Comparison of ENCODE assay signal across 18 cellular contexts in the genomic region with DNA sequence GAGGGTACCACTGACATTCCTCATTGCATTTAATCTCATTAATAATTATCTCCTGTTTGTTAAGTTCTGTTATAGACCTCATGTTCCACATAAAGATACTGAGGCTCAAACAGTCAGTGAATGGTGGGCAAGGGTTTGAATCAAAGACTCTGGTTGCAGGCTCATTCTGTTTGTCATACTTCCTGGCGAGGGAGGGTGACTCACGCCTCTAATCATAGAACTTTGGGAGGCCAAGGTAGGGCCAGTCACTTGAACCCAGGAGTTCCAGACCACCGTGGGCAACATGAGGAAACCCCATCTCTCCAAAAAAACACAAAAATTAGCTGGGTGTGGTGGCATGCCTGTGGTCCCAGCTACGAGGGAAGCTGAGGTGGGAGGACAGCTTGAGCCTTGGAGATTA.
DNase-seq lines count a peak whose midpoint lies in the region; ATAC-seq, FAIRE-seq and TF ChIP-seq lines count a peak whose summit lies in the region.
"Had no signal": no experiment of that assay in that cellular context is flagged by ENCODE, and none has a peak within 500 bp of the region (broad histone marks: within the 10 kb centered on the region; RNA-seq: fewer than 3 reads in every experiment).

No MANE protein-coding gene starts in this region.

- H3K36me3 Mint-ChIP-seq in MCF 10A (ENCODE audit: insufficient read depth, unreplicated experiment) (no peaks in the 10 kb centered on the region), GM23338 (ENCODE audit: low read depth) (no peaks in the 10 kb centered on the region)
- H3K36me3 Mint-ChIP-seq: CD4-positive, alpha-beta memory T cell had no signal

- no peak for FAIRE-seq in bronchial epithelial cell (lab: Jason Lieb, UNC)

- no peak for TF ChIP-seq POLR2A in breast epithelium (IDR thresholded peaks at IDR 0.05)
- TF ChIP-seq POLR2A in gastroesophageal sphincter (IDR thresholded peaks at IDR 0.05): no peak

- no peak for TF ChIP-seq CTCF in MCF 10A (IDR thresholded peaks at IDR 0.05; ENCODE audit: unreplicated experiment)
- no peak for TF ChIP-seq CTCF in breast epithelium (IDR thresholded peaks at IDR 0.05)
- no peak for TF ChIP-seq CTCF in bronchial epithelial cell (IDR thresholded peaks at IDR 0.05; ENCODE audit: insufficient read depth, low read length, severe bottlenecking)
- TF ChIP-seq CTCF in smooth muscle cell (IDR thresholded peaks at IDR 0.05; ENCODE audit: borderline replicate concordance, insufficient read depth, poor library complexity, severe bottlenecking): no peak
- TF ChIP-seq CTCF in gastroesophageal sphincter (IDR thresholded peaks at IDR 0.05): no peak
- TF ChIP-seq CTCF in BE2C (IDR thresholded peaks at IDR 0.05; ENCODE audit: low read depth, low read length): no peak
- TF ChIP-seq CTCF in GM23338 (conservative IDR thresholded peaks at IDR 0.05; ENCODE audit: low read depth in 2 of 2): no peak

- H3K4me1 ChIP-seq in breast epithelium (no peaks in the 10 kb centered on the region), smooth muscle cell (ENCODE audit: low read depth) (peaks cover 27% of the 10 kb centered on the region), gastroesophageal sphincter (no peaks in the 10 kb centered on the region), BE2C (no peaks in the 10 kb centered on the region), GM23338 (ENCODE audit: insufficient read depth) (peaks cover 14% of the 10 kb centered on the region)

- H3K9me3 Mint-ChIP-seq in MCF 10A (ENCODE audit: unreplicated experiment): no peaks in the 10 kb centered on the region
- H3K9me3 Mint-ChIP-seq in GM23338: 0 out of 3 replicates have a peak, but pooled peaks cover 2% of the 10 kb centered on the region
- H3K9me3 Mint-ChIP-seq: CD4-positive, alpha-beta memory T cell had no signal

- H3K4me3 ChIP-seq in breast epithelium: no peak overlapping the region
- H3K4me3 ChIP-seq in bronchial epithelial cell (ENCODE audit: low read depth, low read length): no peak overlapping the region
- H3K4me3 ChIP-seq in smooth muscle cell: no peak overlapping the region
- no peak overlapping the region for H3K4me3 ChIP-seq in gastroesophageal sphincter
- no peak overlapping the region for H3K4me3 ChIP-seq in BE2C (ENCODE audit: low read depth, low read length)
- no peak overlapping the region for H3K4me3 ChIP-seq in GM23338

- no TSS peak for BruUV-seq in MCF 10A (replicated peaks; lab: Mats Ljungman, UMichigan)

- CTCF ChIA-PET in MCF 10A (lab: Yijun Ruan, JAX): no interaction called here

- no peak overlapping the region for H3K27ac Mint-ChIP-seq in MCF 10A (ENCODE audit: low read depth, unreplicated experiment)
- H3K27ac Mint-ChIP-seq in GM23338: no peak overlapping the region
- H3K27ac Mint-ChIP-seq: B cell; CD4-positive, alpha-beta memory T cell had no signal

- peak; percentile 23 for DNase-seq in MCF 10A (ENCODE audit: unreplicated experiment)
- DNase-seq in breast epithelium (ENCODE audit: low spot score in 2 of 2): no peak
- DNase-seq in RKO (ENCODE audit: low spot score): peak; percentile 39
- peak; percentile 7 for DNase-seq in bronchial epithelial cell (ENCODE audit: low read depth)
- DNase-seq in smooth muscle cell (lab: John Stamatoyannopoulos, UW; ENCODE audit: unreplicated experiment): no peak
- DNase-seq in BE2C: no peak
- DNase-seq in GM23338 (ENCODE audit: low spot score): no peak
- DNase-seq: ACHN; CD4-positive, alpha-beta memory T cell; HCEC 1CT; Karpas-422; NCI-H2029; NCI-H2171 treated with DMSO at 0.1 percent for 48 hours; NCI-H510A treated with DMSO at 0.1 percent for 48 hours; SK-N-SH had no signal

- H3K4me2 ChIP-seq in smooth muscle cell (peak overlapping the region; percentile 51), GM23338 (no peak overlapping the region)
- H3K4me2 ChIP-seq: SK-N-SH had no signal

- POLR2A ChIA-PET in MCF 10A (lab: Yijun Ruan, JAX): no interaction called here

- H3K4me1 Mint-ChIP-seq in MCF 10A (ENCODE audit: insufficient read depth, unreplicated experiment) (no peaks in the 10 kb centered on the region), GM23338 (peaks cover 21% of the 10 kb centered on the region)
- H3K4me1 Mint-ChIP-seq: B cell; CD4-positive, alpha-beta memory T cell had no signal

- H3K36me3 ChIP-seq in breast epithelium (no peaks in the 10 kb centered on the region), bronchial epithelial cell (ENCODE audit: control insufficient read depth, insufficient read depth, low read length) (no peaks in the 10 kb centered on the region), smooth muscle cell (ENCODE audit: low read depth) (no peaks in the 10 kb centered on the region), gastroesophageal sphincter (no peaks in the 10 kb centered on the region), BE2C (no peaks in the 10 kb centered on the region), GM23338 (ENCODE audit: insufficient read depth) (no peaks in the 10 kb centered on the region)

- no peak overlapping the region for H3K4me3 Mint-ChIP-seq in MCF 10A (ENCODE audit: unreplicated experiment)
- no peak overlapping the region for H3K4me3 Mint-ChIP-seq in GM23338
- H3K4me3 Mint-ChIP-seq: B cell; CD4-positive, alpha-beta memory T cell had no signal

- H3F3A ChIP-seq in smooth muscle cell (ENCODE audit: low read depth) (peaks cover 8% of the 10 kb centered on the region), GM23338 (replicated peaks; ENCODE audit: low read depth) (no peaks in the 10 kb centered on the region)

- peaks cover 95% of the 10 kb centered on the region for H3K27me3 Mint-ChIP-seq in MCF 10A (ENCODE audit: insufficient read depth, unreplicated experiment)
- H3K27me3 Mint-ChIP-seq in GM23338 (ENCODE audit: insufficient read depth, low read depth, poor library complexity): no peaks in the 10 kb centered on the region

- no peak overlapping the region for H3K27ac ChIP-seq in breast epithelium
- peak overlapping the region; percentile 61 for H3K27ac ChIP-seq in smooth muscle cell (ENCODE audit: low read depth)
- H3K27ac ChIP-seq in gastroesophageal sphincter: no peak overlapping the region
- no peak overlapping the region for H3K27ac ChIP-seq in GM23338 (ENCODE audit: low read depth)

- H4K20me1 ChIP-seq in smooth muscle cell (ENCODE audit: low read depth) (no peaks in the 10 kb centered on the region), GM23338 (replicated peaks; ENCODE audit: insufficient read depth) (no peaks in the 10 kb centered on the region)

- intact Hi-C loops in MCF 10A (cut with micrococcal nuclease): no loop called here
- intact Hi-C loops in breast epithelium (cut with DNase I; ENCODE audit: low total_unique reads): no loop called here

- no peaks in the 10 kb centered on the region for H3K9me2 ChIP-seq in GM23338 (ENCODE audit: insufficient read depth)
- H3K9me2 ChIP-seq: SK-N-SH had no signal

- ATAC-seq in gastroesophageal sphincter (no peak), GM23338 (no peak)
- ATAC-seq: Right ventricle myocardium inferior had no signal

- 17% methylated on average over 4 of the region's 4 CpGs for WGBS in smooth muscle cell (ENCODE audit: low lambda C conversion rate)
- WGBS in gastroesophageal sphincter (ENCODE audit: low coverage in 1 of 2), 2 donors: 82% methylated on average over 3 of the region's 4 CpGs; no CpG with 5 or more reads in 1 of the 2 donors

- TF ChIP-seq EP300 in gastroesophageal sphincter (IDR thresholded peaks at IDR 0.05): no peak

- no peak overlapping the region for H3K9ac ChIP-seq in smooth muscle cell (ENCODE audit: low read depth)
- H3K9ac ChIP-seq: SK-N-SH had no signal

- no peaks in the 10 kb centered on the region for H3K27me3 ChIP-seq in breast epithelium
- no peaks in the 10 kb centered on the region for H3K27me3 ChIP-seq in bronchial epithelial cell (ENCODE audit: control insufficient read depth, insufficient read depth, low read length)
- no peaks in the 10 kb centered on the region for H3K27me3 ChIP-seq in smooth muscle cell (ENCODE audit: low read depth)
- peaks cover 9% of the 10 kb centered on the region for H3K27me3 ChIP-seq in gastroesophageal sphincter
- no peaks in the 10 kb centered on the region for H3K27me3 ChIP-seq in BE2C
- no peaks in the 10 kb centered on the region for H3K27me3 ChIP-seq in GM23338 (ENCODE audit: insufficient read depth)

- H3K9me3 ChIP-seq in breast epithelium: no peaks in the 10 kb centered on the region
- no peaks in the 10 kb centered on the region for H3K9me3 ChIP-seq in smooth muscle cell (replicated peaks; ENCODE audit: low read depth)
- H3K9me3 ChIP-seq in gastroesophageal sphincter: no peaks in the 10 kb centered on the region
- H3K9me3 ChIP-seq in BE2C: no peaks in the 10 kb centered on the region
- H3K9me3 ChIP-seq: SK-N-SH had no signal

- H3K79me2 ChIP-seq in smooth muscle cell (ENCODE audit: low read depth) (no peaks in the 10 kb centered on the region), GM23338 (replicated peaks; ENCODE audit: insufficient read depth) (no peaks in the 10 kb centered on the region)

- H2AFZ ChIP-seq in smooth muscle cell (ENCODE audit: low read depth) (no peak overlapping the region), GM23338 (no peak overlapping the region)

TF ChIP-seq in GM23338, 12 proteins besides CTCF, POLR2A, EP300 and RAD21 (continues in another document):
- TF ChIP-seq CREB1 (CRISPR knock-in tag; IDR thresholded peaks at IDR 0.05; ENCODE audit: low read depth) (no peak), STAT1 (IDR thresholded peaks at IDR 0.05; ENCODE audit: unreplicated experiment) (no peak), EZH2phosphoT487 (IDR thresholded peaks at IDR 0.05; ENCODE audit: unreplicated experiment) (no peak)
- TF ChIP-seq, protein P1, sequence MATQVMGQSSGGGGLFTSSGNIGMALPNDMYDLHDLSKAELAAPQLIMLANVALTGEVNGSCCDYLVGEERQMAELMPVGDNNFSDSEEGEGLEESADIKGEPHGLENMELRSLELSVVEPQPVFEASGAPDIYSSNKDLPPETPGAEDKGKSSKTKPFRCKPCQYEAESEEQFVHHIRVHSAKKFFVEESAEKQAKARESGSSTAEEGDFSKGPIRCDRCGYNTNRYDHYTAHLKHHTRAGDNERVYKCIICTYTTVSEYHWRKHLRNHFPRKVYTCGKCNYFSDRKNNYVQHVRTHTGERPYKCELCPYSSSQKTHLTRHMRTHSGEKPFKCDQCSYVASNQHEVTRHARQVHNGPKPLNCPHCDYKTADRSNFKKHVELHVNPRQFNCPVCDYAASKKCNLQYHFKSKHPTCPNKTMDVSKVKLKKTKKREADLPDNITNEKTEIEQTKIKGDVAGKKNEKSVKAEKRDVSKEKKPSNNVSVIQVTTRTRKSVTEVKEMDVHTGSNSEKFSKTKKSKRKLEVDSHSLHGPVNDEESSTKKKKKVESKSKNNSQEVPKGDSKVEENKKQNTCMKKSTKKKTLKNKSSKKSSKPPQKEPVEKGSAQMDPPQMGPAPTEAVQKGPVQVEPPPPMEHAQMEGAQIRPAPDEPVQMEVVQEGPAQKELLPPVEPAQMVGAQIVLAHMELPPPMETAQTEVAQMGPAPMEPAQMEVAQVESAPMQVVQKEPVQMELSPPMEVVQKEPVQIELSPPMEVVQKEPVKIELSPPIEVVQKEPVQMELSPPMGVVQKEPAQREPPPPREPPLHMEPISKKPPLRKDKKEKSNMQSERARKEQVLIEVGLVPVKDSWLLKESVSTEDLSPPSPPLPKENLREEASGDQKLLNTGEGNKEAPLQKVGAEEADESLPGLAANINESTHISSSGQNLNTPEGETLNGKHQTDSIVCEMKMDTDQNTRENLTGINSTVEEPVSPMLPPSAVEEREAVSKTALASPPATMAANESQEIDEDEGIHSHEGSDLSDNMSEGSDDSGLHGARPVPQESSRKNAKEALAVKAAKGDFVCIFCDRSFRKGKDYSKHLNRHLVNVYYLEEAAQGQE (IDR thresholded peaks at IDR 0.05; ENCODE audit: unreplicated experiment): no peak

Comparison
In these comparisons a context has a peak if more than half of its experiments do, and no peak if none do; other contexts are left out.
1. DNase-seq: peak in MCF 10A (single experiment), RKO (single experiment) and bronchial epithelial cell (single experiment); none in breast epithelium (0 of 2), smooth muscle cell (single experiment), BE2C (single experiment) and GM23338 (single experiment).